Comparison of ENCODE assay signal across 14 cellular contexts in genomic region chr19:35027851-35028599, GRCh38. TPM values are rescaled to one million over a fixed set of nuclear protein-coding genes. Genes with fewer than 3 reads are reported as not detected.
DNase-seq lines count a peak whose midpoint lies in the region; ATAC-seq, FAIRE-seq and TF ChIP-seq lines count a peak whose summit lies in the region.
"Had no signal": no experiment of that assay in that cellular context is flagged by ENCODE, and none has a peak within 500 bp of the region (broad histone marks: within the 10 kb centered on the region; RNA-seq: fewer than 3 reads in every experiment).

No MANE protein-coding gene starts in this region.

- H3K4me3 Mint-ChIP-seq in CD8-positive, alpha-beta T cell = no peak overlapping the region
- peak overlapping the region; percentile 57 for H3K4me3 Mint-ChIP-seq in nephron progenitor cell

- 80% methylated on average over 7 of the region's 7 CpGs for WGBS in K562 (ENCODE audit: insufficient coverage, low coverage, missing lambda C conversion rate)

- intact Hi-C loops in CD8-positive, alpha-beta T cell (cut with DNase I, micrococcal nuclease) = no loop called here
- intact Hi-C loops in K562 (cut with micrococcal nuclease) = no loop called here

- no peak overlapping the region for H3K4me2 ChIP-seq in K562 (ENCODE audit: insufficient read depth, low read length)

- CTCF ChIA-PET in CD8-positive, alpha-beta T cell (lab: Charles Lee) = interaction anchor here (0.7 to 1.7 kb wide), 4 partner anchors 10 to 16 kb away, joined by 5 to 9 read pairs (median 5); no protein-coding TSS in a partner anchor
- CTCF ChIA-PET in HEK293 (lab: Yijun Ruan, JAX) = interaction anchor here (0.6 to 5.1 kb wide), 11 partner anchors 10 to 810 kb away, joined by 3 to 57 read pairs (median 4); no protein-coding TSS in a partner anchor
- CTCF ChIA-PET in K562 (lab: Yijun Ruan, JAX; ENCODE audit: low intra/inter-chr PET ratio) = interaction anchor here (0.6 kb wide), 1 partner anchor 388 kb away, joined by 3 read pairs; no protein-coding TSS in a partner anchor

- H3K9me3 ChIP-seq in CD8-positive, alpha-beta T cell (ENCODE audit: low read length) = no peaks in the 10 kb centered on the region
- H3K9me3 ChIP-seq in HEK293 (ENCODE audit: control insufficient read depth, insufficient read depth, low read depth, low read length) = no peaks in the 10 kb centered on the region
- H3K9me3 ChIP-seq in K562 (replicated peaks; ENCODE audit: control insufficient read depth, insufficient read depth, low read depth, low read length) = no peaks in the 10 kb centered on the region

- in situ Hi-C loops in K562 (cut with MboI) = no loop called here

- no peak overlapping the region for H3K9ac ChIP-seq in K562 (ENCODE audit: insufficient read depth in 1 of 2, low read depth in 2 of 2, low read length in 2 of 2)

- 0 out of 2 replicates have a peak, but pooled peaks cover 3% of the 10 kb centered on the region for H4K20me1 ChIP-seq in K562 (replicated peaks; ENCODE audit: control insufficient read depth, insufficient read depth, low read length)

- TF ChIP-seq CTCF in CD8-positive, alpha-beta T cell (IDR thresholded peaks at IDR 0.05) = no peak
- TF ChIP-seq CTCF in HEK293 (tag by site-specific recombination; IDR thresholded peaks at IDR 0.05) (no peak), K562 (IDR thresholded peaks at IDR 0.05 in 2 of 3, conservative IDR thresholded peaks at IDR 0.05 in 1 of 3; ENCODE audit: insufficient read depth in 2 of 3, low read depth in 1 of 3, low read length in 3 of 3) (no peak), nephron progenitor cell (IDR thresholded peaks at IDR 0.05) (no peak)

- ATAC-seq in CD8-positive, alpha-beta T cell = no peak
- no peak; the same call in 2 of the 3 replicates for ATAC-seq in K562
- no peak for ATAC-seq in HG03442 (IDR thresholded peaks at IDR 0.05; ENCODE audit: unreplicated experiment)
- ATAC-seq: SK-N-SH treated with all-trans-retinoic acid at 6 μM for 48 hours had no signal

- H3K79me2 ChIP-seq in K562 (ENCODE audit: control insufficient read depth, insufficient read depth, low read length) = no peaks in the 10 kb centered on the region

- TF ChIP-seq EP300 in K562 (IDR thresholded peaks at IDR 0.05; ENCODE audit: low read length) = no peak

- H3K36me3 ChIP-seq in CD8-positive, alpha-beta T cell (ENCODE audit: insufficient read depth, low read length) = peaks cover 36% of the 10 kb centered on the region
- peaks cover 54 to 57% of the 10 kb centered on the region in 2 experiments for H3K36me3 ChIP-seq in HEK293 (ENCODE audit: control insufficient read depth in 2 of 2, insufficient read depth in 1 of 2, low read length in 2 of 2)
- peaks cover 50% of the 10 kb centered on the region for H3K36me3 ChIP-seq in K562 (ENCODE audit: control insufficient read depth, insufficient read depth, low read length)

- no peak overlapping the region for H3K4me3 ChIP-seq in CD8-positive, alpha-beta T cell (ENCODE audit: low read depth, low read length)
- H3K4me3 ChIP-seq in HEK293 (ENCODE audit: low read depth, low read length) (no peak overlapping the region), K562 (no peak overlapping the region)

- peak; percentile 40 for FAIRE-seq in K562 (lab: Jason Lieb, UNC)
- FAIRE-seq: D721Med, keratinocyte had no signal

- no peaks in the 10 kb centered on the region for H3K9me3 Mint-ChIP-seq in CD8-positive, alpha-beta T cell
- H3K9me3 Mint-ChIP-seq in nephron progenitor cell = no peaks in the 10 kb centered on the region

- no peak for DNase-seq in CD8-positive, alpha-beta T cell
- no peak for DNase-seq in K562 (ENCODE audit: extremely low read depth in 1 of 4, low spot score in 3 of 4)
- no peak for DNase-seq in nephron progenitor cell
- DNase-seq in GOT3 (lab: John Stamatoyannopoulos, UW) = no peak
- DNase-seq in EL = no peak
- DNase-seq: activated CD4-positive, CD25-positive, alpha-beta regulatory T cell; NK-92 treated with Interleukin-12 subunit alpha and Interleukin-12 subunit beta, amount 100 ng/mL, for 24 hours; substantia nigra had no signal

- H3K4me1 ChIP-seq in CD8-positive, alpha-beta T cell (ENCODE audit: insufficient read depth, low read length) = peaks cover 10% of the 10 kb centered on the region
- H3K4me1 ChIP-seq in HEK293 (ENCODE audit: control insufficient read depth, insufficient read depth, low read length) = peaks cover 14% of the 10 kb centered on the region
- peaks cover 0 to 22% of the 10 kb centered on the region in 2 experiments; a peak in 4 of 5 replicates for H3K4me1 ChIP-seq in K562 (replicated peaks in 1 of 2; ENCODE audit: control insufficient read depth in 2 of 2, insufficient read depth in 2 of 2, low read length in 2 of 2)

- no peak overlapping the region for H2AFZ ChIP-seq in K562 (ENCODE audit: low read depth, low read length)

- peaks cover 7% of the 10 kb centered on the region for H3K27me3 Mint-ChIP-seq in CD8-positive, alpha-beta T cell (ENCODE audit: low read depth)
- H3K27me3 Mint-ChIP-seq in nephron progenitor cell (ENCODE audit: low read depth, poor library complexity) = peaks cover 27% of the 10 kb centered on the region

- H3K4me1 Mint-ChIP-seq in CD8-positive, alpha-beta T cell (ENCODE audit: low read depth) = peaks cover 15% of the 10 kb centered on the region
- peaks cover 21% of the 10 kb centered on the region for H3K4me1 Mint-ChIP-seq in nephron progenitor cell

- no peak overlapping the region for H3K27ac ChIP-seq in CD8-positive, alpha-beta T cell (ENCODE audit: low read depth, low read length)
- H3K27ac ChIP-seq in HEK293 (ENCODE audit: extremely low read depth, low read depth, low read length) (no peak overlapping the region; the same call in 1 of the 2 replicates), K562 (ENCODE audit: extremely low read depth, low read depth, low read length) (no peak overlapping the region)

- TSS peak; percentile 17 for BruUV-seq in K562 (replicated peaks; lab: Mats Ljungman, UMichigan)

- H3K9me1 ChIP-seq in K562 (ENCODE audit: control insufficient read depth, insufficient read depth, low read length) = no peaks in the 10 kb centered on the region

- peaks cover 3% of the 10 kb centered on the region for H3K27me3 ChIP-seq in CD8-positive, alpha-beta T cell (ENCODE audit: insufficient read depth, low read length)
- H3K27me3 ChIP-seq in K562 (ENCODE audit: control insufficient read depth in 2 of 2, insufficient read depth in 2 of 2, low read length in 2 of 2) = peaks cover 2 to 10% of the 10 kb centered on the region in 2 experiments; a peak in 1 of 5 replicates

- peaks cover 38% of the 10 kb centered on the region for H3K36me3 Mint-ChIP-seq in CD8-positive, alpha-beta T cell
- H3K36me3 Mint-ChIP-seq in nephron progenitor cell (ENCODE audit: low read depth) = peaks cover 36% of the 10 kb centered on the region

- peak overlapping the region; percentile 45 for H3K27ac Mint-ChIP-seq in CD8-positive, alpha-beta T cell
- no peak overlapping the region for H3K27ac Mint-ChIP-seq in nephron progenitor cell

- TF ChIP-seq RAD21 in K562 (CRISPR knock-in tag; conservative IDR thresholded peaks at IDR 0.05 in 1 of 2, IDR thresholded peaks at IDR 0.05 in 1 of 2) = no peak

- TF ChIP-seq POLR2A in K562 (conservative IDR thresholded peaks at IDR 0.05) = no peak

- POLR2A ChIA-PET in CD8-positive, alpha-beta T cell (lab: Charles Lee) = interaction anchor here (1.0 kb wide), 1 partner anchor 12 kb away, joined by 3 read pairs; no protein-coding TSS in a partner anchor
- POLR2A ChIA-PET in HEK293 (lab: Yijun Ruan, JAX) (interaction anchor here (1.1 to 2.4 kb wide), 4 partner anchors 11 to 101 kb away, joined by 3 to 10 read pairs (median 10); partner anchors contain the start of genes GRAMD1A and ZNF30), K562 (lab: Yijun Ruan, JAX) (interaction anchor here (0.6 to 3.3 kb wide), 4 partner anchors 10 to 250 kb away, joined by 3 to 18 read pairs (median 5); no protein-coding TSS in a partner anchor)

RNA-seq across cellular contexts. Expression of gene SCN1B, which starts 2.2 kb away (rescaled TPM):
- total RNA-seq in CD8-positive, alpha-beta T cell = 1 to 10 TPM; 1.9 to 2.3 TPM
- total RNA-seq in K562 (2011; cell fraction: chromatin; rRNA removed; ENCODE audit: low replicate concordance) = 6.3 and 14.6 TPM in 2 replicates
- 7.7 and 7.9 TPM in 2 replicates for total RNA-seq in K562 (2011; cell fraction: nucleolus; rRNA removed)
- 8.3 and 13.4 TPM in 2 replicates for total RNA-seq in K562 (2011; cell fraction: nucleoplasm; rRNA removed)
- total RNA-seq in K562 (2014; rRNA removed) (0.91 and 1.6 TPM in 2 replicates), K562 (2014; rRNA removed; fragmentation: Illumina TruSeq; extraction: Trizol) (0.51 and 0.80 TPM in 2 replicates), K562 (2015; rRNA removed; fragmentation: Illumina TruSeq; extraction: Trizol) (0.91 and 1.2 TPM in 2 replicates), K562 (2021) (1.8 TPM in 2 replicates)
- polyA plus RNA-seq in K562 (2011; rRNA removed) (2.5 and 4.2 TPM in 2 replicates), K562 (2014; fragmentation: Illumina TruSeq; extraction: Trizol) (0.79 and 1.0 TPM in 2 replicates), K562 (2014; fragmentation: Nextera tagmentation; extraction: Ambion mirVana) (under 1 TPM; 0.03 to 0.06 TPM), K562 (2014; rRNA removed) (1.2 and 2.1 TPM in 2 replicates)
- 2.3 and 2.6 TPM in 2 replicates for polyA plus RNA-seq in K562 (2011; cell fraction: cytosol; rRNA removed)
- 9.1 and 10.0 TPM in 2 replicates for polyA plus RNA-seq in K562 (2011; cell fraction: nucleus; rRNA removed)
- polyA plus RNA-seq in K562 (2012) = 1.4 and 3.7 TPM in 2 replicates
- polyA minus RNA-seq in K562 (2011; rRNA and poly(A)+ RNA removed) = 1.1 and 2.6 TPM in 2 replicates
- 1.2 and 1.5 TPM in 2 replicates for polyA minus RNA-seq in K562 (2011; cell fraction: cytosol; rRNA and poly(A)+ RNA removed)
- polyA minus RNA-seq in K562 (2011; cell fraction: nucleus; rRNA and poly(A)+ RNA removed) = 1.6 and 2.2 TPM in 2 replicates

RNA-seq across cellular contexts. Expression of gene HPN, which starts 13.5 kb away (rescaled TPM):
- total RNA-seq in CD8-positive, alpha-beta T cell = not detected
- 0.30 and 0.74 TPM in 2 replicates for total RNA-seq in K562 (2011; cell fraction: chromatin; rRNA removed; ENCODE audit: low replicate concordance)
- 0.26 and 0.67 TPM in 2 replicates for total RNA-seq in K562 (2011; cell fraction: nucleolus; rRNA removed)
- total RNA-seq in K562 (2011; cell fraction: nucleoplasm; rRNA removed) = 0.59 and 0.99 TPM in 2 replicates
- total RNA-seq in K562 (2014; rRNA removed) (not detected in 2 replicates), K562 (2014; rRNA removed; fragmentation: Illumina TruSeq; extraction: Trizol) (not detected in 2 replicates), K562 (2015; rRNA removed; fragmentation: Illumina TruSeq; extraction: Trizol) (0.15 TPM in 1 of 2 replicates, not detected in the other), K562 (2021) (0.20 and 0.36 TPM in 2 replicates)
- polyA plus RNA-seq in K562 (2011; rRNA removed) (0.10 and 0.11 TPM in 2 replicates), K562 (2014; fragmentation: Illumina TruSeq; extraction: Trizol) (not detected in 2 replicates), K562 (2014; fragmentation: Nextera tagmentation; extraction: Ambion mirVana) (not detected), K562 (2014; rRNA removed) (not detected in 2 replicates)
- 0.09 and 0.12 TPM in 2 replicates for polyA plus RNA-seq in K562 (2011; cell fraction: cytosol; rRNA removed)
- polyA plus RNA-seq in K562 (2011; cell fraction: nucleus; rRNA removed) = 0.63 and 1.3 TPM in 2 replicates
- polyA plus RNA-seq in K562 (2012) = 0.10 and 1.7 TPM in 2 replicates
- not detected in 2 replicates for polyA minus RNA-seq in K562 (2011; rRNA and poly(A)+ RNA removed)
- not detected in 2 replicates for polyA minus RNA-seq in K562 (2011; cell fraction: cytosol; rRNA and poly(A)+ RNA removed)
- 0.27 and 0.56 TPM in 2 replicates for polyA minus RNA-seq in K562 (2011; cell fraction: nucleus; rRNA and poly(A)+ RNA removed)
- total RNA-seq: dermis microvascular lymphatic vessel endothelial cell had no signal
- polyA plus RNA-seq: keratinocyte had no signal

RNA-seq across cellular contexts. Expression of gene GRAMD1A, which starts 27.9 kb away (rescaled TPM):
- 100 to 1,000 TPM; 207 to 221 TPM for total RNA-seq in CD8-positive, alpha-beta T cell
- total RNA-seq in K562 (2011; cell fraction: chromatin; rRNA removed; ENCODE audit: low replicate concordance) = 167 and 288 TPM in 2 replicates
- total RNA-seq in K562 (2011; cell fraction: nucleolus; rRNA removed) = 130 and 133 TPM in 2 replicates
- total RNA-seq in K562 (2011; cell fraction: nucleoplasm; rRNA removed) = 132 and 192 TPM in 2 replicates
- total RNA-seq in K562 (2014; rRNA removed) (41.8 and 47.0 TPM in 2 replicates), K562 (2014; rRNA removed; fragmentation: Illumina TruSeq; extraction: Trizol) (13.9 and 16.4 TPM in 2 replicates), K562 (2015; rRNA removed; fragmentation: Illumina TruSeq; extraction: Trizol) (19.4 and 20.5 TPM in 2 replicates), K562 (2021) (58.7 and 62.5 TPM in 2 replicates)
- polyA plus RNA-seq in K562 (2011; rRNA removed) (39.4 and 54.3 TPM in 2 replicates), K562 (2014; fragmentation: Illumina TruSeq; extraction: Trizol) (38.5 and 54.1 TPM in 2 replicates), K562 (2014; fragmentation: Nextera tagmentation; extraction: Ambion mirVana) (1 to 10 TPM; 1.4 to 1.7 TPM), K562 (2014; rRNA removed) (61.7 and 63.8 TPM in 2 replicates)
- polyA plus RNA-seq in K562 (2011; cell fraction: cytosol; rRNA removed) = 51.1 and 57.8 TPM in 2 replicates
- polyA plus RNA-seq in K562 (2011; cell fraction: nucleus; rRNA removed) = 131 and 183 TPM in 2 replicates
- 35.7 and 68.6 TPM in 2 replicates for polyA plus RNA-seq in K562 (2012)
- polyA minus RNA-seq in K562 (2011; rRNA and poly(A)+ RNA removed) = 41.4 and 44.4 TPM in 2 replicates
- polyA minus RNA-seq in K562 (2011; cell fraction: cytosol; rRNA and poly(A)+ RNA removed) = 39.7 and 39.8 TPM in 2 replicates
- polyA minus RNA-seq in K562 (2011; cell fraction: nucleus; rRNA and poly(A)+ RNA removed) = 31.2 and 45.4 TPM in 2 replicates
